In genomic region chr4:25504932-25505636, GRCh38 we compare ENCODE assay signal across 20 cellular contexts.
"Had no signal": no experiment of that assay in that cellular context is flagged by ENCODE, and none has a peak within 500 bp of the region (broad histone marks: within the 10 kb centered on the region; RNA-seq: fewer than 3 reads in every experiment).

No MANE protein-coding gene starts in this region.

- H3K27me3 Mint-ChIP-seq: progenitor cell of endocrine pancreas; stimulated activated memory B cell treated with anti-CD40 and anti-IgM and Interleukin-4, amounts not matched to agents 10 μg/mL and 1 μg/mL and 100 μg/mL, for 72 hours; stimulated activated naive CD8-positive, alpha-beta T cell treated with anti-CD3 and anti-CD28 coated beads, Interleukin-15, amount 100 ng/mL, for 72 hours had no signal

- H3K27ac Mint-ChIP-seq: naive thymus-derived CD8-positive, alpha-beta T cell; progenitor cell of endocrine pancreas; stimulated activated memory B cell treated with anti-CD40 and anti-IgM and Interleukin-4, amounts not matched to agents 10 μg/mL and 1 μg/mL and 100 μg/mL, for 72 hours; stimulated activated naive CD8-positive, alpha-beta T cell treated with anti-CD3 and anti-CD28 coated beads, Interleukin-15, amount 100 ng/mL, for 72 hours had no signal

- H3K36me3 ChIP-seq: colonic mucosa, pancreas, right lobe of liver, thoracic aorta, transverse colon had no signal

- H3K9me3 ChIP-seq: colonic mucosa, mucosa of descending colon, pancreas, right lobe of liver, thoracic aorta, transverse colon had no signal

- H3K4me2 ChIP-seq: hepatocyte had no signal

- H3K4me3 Mint-ChIP-seq: naive thymus-derived CD8-positive, alpha-beta T cell; stimulated activated memory B cell treated with anti-CD40 and anti-IgM and Interleukin-4, amounts not matched to agents 10 μg/mL and 1 μg/mL and 100 μg/mL, for 72 hours; stimulated activated naive CD8-positive, alpha-beta T cell treated with anti-CD3 and anti-CD28 coated beads, Interleukin-15, amount 100 ng/mL, for 72 hours had no signal

- H3K4me1 ChIP-seq: colonic mucosa, pancreas, right lobe of liver, transverse colon had no signal

- H3K27ac ChIP-seq: colonic mucosa, hepatocyte, pancreas, right lobe of liver, thoracic aorta, transverse colon had no signal

- H3K4me1 Mint-ChIP-seq: naive thymus-derived CD8-positive, alpha-beta T cell; stimulated activated memory B cell treated with anti-CD40 and anti-IgM and Interleukin-4, amounts not matched to agents 10 μg/mL and 1 μg/mL and 100 μg/mL, for 72 hours; stimulated activated naive CD8-positive, alpha-beta T cell treated with anti-CD3 and anti-CD28 coated beads, Interleukin-15, amount 100 ng/mL, for 72 hours had no signal

- H3K27me3 ChIP-seq: colonic mucosa, hepatocyte, pancreas, right lobe of liver, transverse colon had no signal

- H3K36me3 Mint-ChIP-seq: naive thymus-derived CD8-positive, alpha-beta T cell; stimulated activated memory B cell treated with anti-CD40 and anti-IgM and Interleukin-4, amounts not matched to agents 10 μg/mL and 1 μg/mL and 100 μg/mL, for 72 hours had no signal

- H3K79me2 ChIP-seq: hepatocyte had no signal

- H3K4me3 ChIP-seq: colonic mucosa, hepatocyte, mucosa of descending colon, pancreas, right lobe of liver, thoracic aorta, transverse colon had no signal

- DNase-seq: cerebellar nuclear complex; colonic mucosa; dermis blood vessel endothelial cell; foreskin melanocyte; head of caudate nucleus; kidney glomerular epithelial cell; mammary epithelial cell; naive thymus-derived CD8-positive, alpha-beta T cell; nucleus accumbens; right lobe of liver; stimulated activated CD4-positive, alpha-beta T cell treated with anti-CD3 and anti-CD28 coated beads, Interleukin-4, amount 100 ng/mL, for 1 hour; stimulated activated CD8-positive, alpha-beta memory T cell treated with anti-CD3 and anti-CD28 coated beads, Interleukin-4, amount 100 ng/mL, for 48 hours; stimulated activated naive CD8-positive, alpha-beta T cell treated with anti-CD3 and anti-CD28 coated beads, Interleukin-15, amount 100 ng/mL, for 72 hours; transverse colon had no signal

- H3K9me3 Mint-ChIP-seq: stimulated activated memory B cell treated with anti-CD40 and anti-IgM and Interleukin-4, amounts not matched to agents 10 μg/mL and 1 μg/mL and 100 μg/mL, for 72 hours; stimulated activated naive CD8-positive, alpha-beta T cell treated with anti-CD3 and anti-CD28 coated beads, Interleukin-15, amount 100 ng/mL, for 72 hours had no signal

- ATAC-seq: mucosa of descending colon; naive thymus-derived CD8-positive, alpha-beta T cell; pancreas; stimulated activated memory B cell treated with anti-CD40 and anti-IgM and Interleukin-4, amounts not matched to agents 10 μg/mL and 1 μg/mL and 100 μg/mL, for 72 hours; stimulated activated naive CD8-positive, alpha-beta T cell treated with anti-CD3 and anti-CD28 coated beads, Interleukin-15, amount 100 ng/mL, for 72 hours had no signal

- H2AFZ ChIP-seq: hepatocyte had no signal
